Comparison of ENCODE assay signal across 18 cellular contexts in the genomic region with DNA sequence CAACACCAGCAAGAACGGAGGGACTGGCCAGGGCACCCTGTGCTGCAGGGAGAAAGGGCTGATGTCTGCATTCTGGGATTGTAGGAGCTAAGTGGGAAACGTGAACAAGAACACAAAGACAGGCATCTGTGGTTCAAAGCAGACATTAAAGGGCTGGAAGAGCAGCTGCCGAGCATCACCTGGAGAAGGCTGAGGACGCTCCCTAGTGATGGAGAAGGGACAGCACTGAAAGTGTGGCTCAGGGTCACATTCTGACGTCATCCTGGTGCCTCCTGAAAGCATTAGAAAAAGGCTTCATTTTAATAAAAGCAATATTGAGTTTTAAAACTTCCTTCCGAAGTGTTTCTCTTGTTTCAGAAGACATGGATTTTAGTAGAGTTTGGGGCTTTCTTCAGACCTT.
DNase-seq lines count a peak whose midpoint lies in the region; ATAC-seq and TF ChIP-seq lines count a peak whose summit lies in the region.
"Had no signal": no experiment of that assay in that cellular context is flagged by ENCODE, and none has a peak within 500 bp of the region (broad histone marks: within the 10 kb centered on the region; RNA-seq: fewer than 3 reads in every experiment).

No MANE protein-coding gene starts in this region.

- POLR2A ChIA-PET in WTC11 (lab: Charles Lee): no interaction called here

- H3K9me3 Mint-ChIP-seq in GM23338 (no peaks in the 10 kb centered on the region), WTC11 (no peaks in the 10 kb centered on the region)

- no peaks in the 10 kb centered on the region for H3K27me3 ChIP-seq in GM23338 (ENCODE audit: insufficient read depth)
- H3K27me3 ChIP-seq in mesendoderm (ENCODE audit: insufficient read depth, low read length, poor library complexity): no peaks in the 10 kb centered on the region
- no peaks in the 10 kb centered on the region for H3K27me3 ChIP-seq in brain microvascular endothelial cell (replicated peaks)

- H3K4me1 Mint-ChIP-seq in GM23338 (peaks cover 21% of the 10 kb centered on the region), WTC11 (peaks cover 23% of the 10 kb centered on the region)

- no CpG with 5 or more reads among the region's 6 CpGs for WGBS in mesendoderm (ENCODE audit: extremely low coverage, insufficient coverage, low lambda C conversion rate)

- ATAC-seq in GM23338 (peak; percentile 26), WTC11 (peak; percentile 22; the same call in 1 of the 2 replicates)

- no peak overlapping the region for H3K9ac ChIP-seq in mesendoderm (ENCODE audit: low read length)
- H3K9ac ChIP-seq: GM23248, SK-N-SH had no signal

- H3K18ac ChIP-seq in mesendoderm (ENCODE audit: low read length): no peak overlapping the region

- H2BK120ac ChIP-seq in mesendoderm (ENCODE audit: low read depth, low read length): no peak overlapping the region

- no peak overlapping the region for H4K5ac ChIP-seq in mesendoderm (ENCODE audit: low read length)

- H3K4me3 Mint-ChIP-seq in GM23338: no peak overlapping the region
- H3K4me3 Mint-ChIP-seq in WTC11: no peak overlapping the region
- H3K4me3 Mint-ChIP-seq: CD14-positive monocyte had no signal

- H3K23ac ChIP-seq in mesendoderm (ENCODE audit: low read length): no peak overlapping the region

- peaks cover 6% of the 10 kb centered on the region for H3F3A ChIP-seq in GM23338 (replicated peaks; ENCODE audit: low read depth)

- H3K4me1 ChIP-seq in GM23338 (ENCODE audit: insufficient read depth) (peaks cover 6% of the 10 kb centered on the region; the same call in 1 of the 2 replicates), mesendoderm (ENCODE audit: control insufficient read depth, low read depth, low read length) (no peaks in the 10 kb centered on the region)

- peak overlapping the region; percentile 67; the same call in 1 of the 2 replicates for H3K27ac Mint-ChIP-seq in GM23338
- H3K27ac Mint-ChIP-seq in WTC11: peak overlapping the region; percentile 30; the same call in 1 of the 2 replicates
- H3K27ac Mint-ChIP-seq: CD14-positive monocyte had no signal

- H3K27me3 Mint-ChIP-seq in GM23338 (ENCODE audit: insufficient read depth, low read depth, poor library complexity): peaks cover 6% of the 10 kb centered on the region
- no peaks in the 10 kb centered on the region for H3K27me3 Mint-ChIP-seq in WTC11 (ENCODE audit: low read depth)

- H3K56ac ChIP-seq in mesendoderm (ENCODE audit: low read length): no peak overlapping the region

- no peak overlapping the region for H2AFZ ChIP-seq in GM23338
- H2AFZ ChIP-seq: GM23248 had no signal

- TF ChIP-seq CTCF in GM23338 (conservative IDR thresholded peaks at IDR 0.05; ENCODE audit: low read depth in 2 of 2) (peak; percentile 36 to 75), WTC11 (IDR thresholded peaks at IDR 0.05) (no peak), brain microvascular endothelial cell (IDR thresholded peaks at IDR 0.05; ENCODE audit: low read depth, low read length, missing control alignments) (no peak)

- peaks cover 4% of the 10 kb centered on the region; the same call in 1 of the 2 replicates for H4K20me1 ChIP-seq in GM23338 (replicated peaks; ENCODE audit: insufficient read depth)

- peaks cover 29% of the 10 kb centered on the region; the same call in 1 of the 2 replicates for H3K36me3 ChIP-seq in GM23338 (ENCODE audit: insufficient read depth)
- H3K36me3 ChIP-seq in mesendoderm (ENCODE audit: control insufficient read depth, insufficient read depth, low read length): peaks cover 4% of the 10 kb centered on the region
- H3K36me3 ChIP-seq in brain microvascular endothelial cell (replicated peaks): peaks cover 18% of the 10 kb centered on the region

- peaks cover 3% of the 10 kb centered on the region for H3K79me1 ChIP-seq in mesendoderm (ENCODE audit: low read length)

- H3K36me3 Mint-ChIP-seq in GM23338 (ENCODE audit: low read depth) (peaks cover 66% of the 10 kb centered on the region), WTC11 (peaks cover 49% of the 10 kb centered on the region)

- H3K27ac ChIP-seq in GM23338 (ENCODE audit: low read depth): 0 out of 2 replicates have a peak overlapping the region, but pooled peaks have one; percentile 15
- no peak overlapping the region for H3K27ac ChIP-seq in mesendoderm (ENCODE audit: low read depth, low read length)
- H3K27ac ChIP-seq in brain microvascular endothelial cell: no peak overlapping the region
- H3K27ac ChIP-seq: GM23248 had no signal

- 0 out of 2 replicates have a peak, but pooled peaks cover 11% of the 10 kb centered on the region for H3K79me2 ChIP-seq in GM23338 (replicated peaks; ENCODE audit: insufficient read depth)
- no peaks in the 10 kb centered on the region for H3K79me2 ChIP-seq in mesendoderm (ENCODE audit: control insufficient read depth, insufficient read depth, low read length)

- in situ Hi-C loops in brain microvascular endothelial cell (cut with HindIII; ENCODE audit: low pct_ligation_motif_present, low sequenced_read_pairs): loop anchor here (25.0 kb wide), 2 partner anchors 196 to 321 kb away; no protein-coding TSS in a partner anchor

- H3K4me3 ChIP-seq in GM23338: no peak overlapping the region
- H3K4me3 ChIP-seq in mesendoderm (ENCODE audit: low read length): no peak overlapping the region
- no peak overlapping the region for H3K4me3 ChIP-seq in brain microvascular endothelial cell (ENCODE audit: low read depth, low read length)
- H3K4me3 ChIP-seq: GM23248 had no signal

- no peak overlapping the region for H2BK15ac ChIP-seq in mesendoderm (replicated peaks; ENCODE audit: low read depth)

- no peaks in the 10 kb centered on the region for H3K9me2 ChIP-seq in GM23338 (ENCODE audit: insufficient read depth)
- H3K9me2 ChIP-seq: SK-N-SH had no signal

- H3K4me2 ChIP-seq in GM23338: no peak overlapping the region
- no peak overlapping the region for H3K4me2 ChIP-seq in mesendoderm (ENCODE audit: low read length)
- H3K4me2 ChIP-seq: SK-N-SH had no signal

- DNase-seq in NCI-H1417 (lab: John Stamatoyannopoulos, UW): peak in 2 of 3 experiments; percentile 14 to 35
- DNase-seq in NCI-H1417 treated with DMSO at 0.1 percent for 48 hours (lab: John Stamatoyannopoulos, UW): no peak
- peak; percentile 57 for DNase-seq in GM23338 (ENCODE audit: low spot score)
- DNase-seq in WTC11 (ENCODE audit: low spot score): no peak
- peak; percentile 47 for DNase-seq in mesendoderm
- DNase-seq in inferior parietal cortex (ENCODE audit: extremely low spot score): no peak
- DNase-seq in brain microvascular endothelial cell: no peak
- no peak for DNase-seq in DMS153 (lab: John Stamatoyannopoulos, UW)
- DNase-seq: 8988T, GDM1, GM23248, NCI-H1694, NCI-H2081 treated with DMSO at 0.1 percent for 48 hours, NCI-H226, OCI-M1, SHP77, SK-N-SH had no signal

- CTCF ChIA-PET in WTC11 (lab: Charles Lee): interaction anchor here (3.5 to 3.6 kb wide), 2 partner anchors 184 to 320 kb away, joined by 25 to 48 read pairs; no protein-coding TSS in a partner anchor

- no peak overlapping the region for H4K8ac ChIP-seq in mesendoderm (ENCODE audit: low read depth, low read length)

- H2BK5ac ChIP-seq in mesendoderm (ENCODE audit: low read length): no peak overlapping the region

- no peak overlapping the region for H2AK5ac ChIP-seq in mesendoderm (ENCODE audit: low read length)

- H3K4ac ChIP-seq in mesendoderm (ENCODE audit: low read depth, low read length): no peak overlapping the region

TF ChIP-seq in GM23338, 12 proteins besides CTCF, POLR2A, EP300 and RAD21:
- TF ChIP-seq CREB1 (CRISPR knock-in tag; IDR thresholded peaks at IDR 0.05; ENCODE audit: low read depth) (0 out of 2 replicates have a peak, but pooled peaks have one; percentile 12), ZNF331 (CRISPR knock-in tag; IDR thresholded peaks at IDR 0.05; ENCODE audit: low read depth) (no peak)

TF ChIP-seq in WTC11, 78 proteins besides CTCF, POLR2A, EP300 and RAD21 (continues in another document):
- TF ChIP-seq, protein P1, sequence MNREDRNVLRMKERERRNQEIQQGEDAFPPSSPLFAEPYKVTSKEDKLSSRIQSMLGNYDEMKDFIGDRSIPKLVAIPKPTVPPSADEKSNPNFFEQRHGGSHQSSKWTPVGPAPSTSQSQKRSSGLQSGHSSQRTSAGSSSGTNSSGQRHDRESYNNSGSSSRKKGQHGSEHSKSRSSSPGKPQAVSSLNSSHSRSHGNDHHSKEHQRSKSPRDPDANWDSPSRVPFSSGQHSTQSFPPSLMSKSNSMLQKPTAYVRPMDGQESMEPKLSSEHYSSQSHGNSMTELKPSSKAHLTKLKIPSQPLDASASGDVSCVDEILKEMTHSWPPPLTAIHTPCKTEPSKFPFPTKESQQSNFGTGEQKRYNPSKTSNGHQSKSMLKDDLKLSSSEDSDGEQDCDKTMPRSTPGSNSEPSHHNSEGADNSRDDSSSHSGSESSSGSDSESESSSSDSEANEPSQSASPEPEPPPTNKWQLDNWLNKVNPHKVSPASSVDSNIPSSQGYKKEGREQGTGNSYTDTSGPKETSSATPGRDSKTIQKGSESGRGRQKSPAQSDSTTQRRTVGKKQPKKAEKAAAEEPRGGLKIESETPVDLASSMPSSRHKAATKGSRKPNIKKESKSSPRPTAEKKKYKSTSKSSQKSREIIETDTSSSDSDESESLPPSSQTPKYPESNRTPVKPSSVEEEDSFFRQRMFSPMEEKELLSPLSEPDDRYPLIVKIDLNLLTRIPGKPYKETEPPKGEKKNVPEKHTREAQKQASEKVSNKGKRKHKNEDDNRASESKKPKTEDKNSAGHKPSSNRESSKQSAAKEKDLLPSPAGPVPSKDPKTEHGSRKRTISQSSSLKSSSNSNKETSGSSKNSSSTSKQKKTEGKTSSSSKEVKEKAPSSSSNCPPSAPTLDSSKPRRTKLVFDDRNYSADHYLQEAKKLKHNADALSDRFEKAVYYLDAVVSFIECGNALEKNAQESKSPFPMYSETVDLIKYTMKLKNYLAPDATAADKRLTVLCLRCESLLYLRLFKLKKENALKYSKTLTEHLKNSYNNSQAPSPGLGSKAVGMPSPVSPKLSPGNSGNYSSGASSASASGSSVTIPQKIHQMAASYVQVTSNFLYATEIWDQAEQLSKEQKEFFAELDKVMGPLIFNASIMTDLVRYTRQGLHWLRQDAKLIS (CRISPR knock-in tag; IDR thresholded peaks at IDR 0.05; ENCODE audit: borderline replicate concordance): no peak

Comparison
In these comparisons a context has a peak if more than half of its experiments do, and no peak if none do; other contexts are left out.
1. DNase-seq: peak in NCI-H1417 (2 of 3), GM23338 (single experiment) and mesendoderm (single experiment); none in NCI-H1417 treated with DMSO at 0.1 percent for 48 hours (single experiment), WTC11 (single experiment), inferior parietal cortex (single experiment), brain microvascular endothelial cell (single experiment) and DMS153 (single experiment).
2. CTCF ChIP-seq: peak in GM23338 (2 of 2); none in WTC11 (single experiment) and brain microvascular endothelial cell (single experiment).